In genomic region chr17:72038427-72038826, GRCh38 we compare ENCODE assay signal across 24 cellular contexts.
"Had no signal": no experiment of that assay in that cellular context is flagged by ENCODE, and none has a peak within 500 bp of the region (broad histone marks: within the 10 kb centered on the region; RNA-seq: fewer than 3 reads in every experiment).

No MANE protein-coding gene starts in this region.

- DNase-seq: Karpas-422, KG1, MG63, NCI-H1092, NCI-H1105 treated with DMSO at 0.1 percent for 48 hours, NCI-H1417 treated with DMSO at 0.1 percent for 48 hours, NCI-H146, NCI-H1694 treated with DMSO at 0.1 percent for 48 hours, NCI-H1930, NCI-H2081, NCI-H2107, NCI-H2227 treated with DMSO at 0.1 percent for 48 hours, NCI-H524, NCI-H526 treated with DMSO at 0.1 percent for 48 hours, NCI-H748 treated with DMSO at 0.1 percent for 48 hours, PC-3, SHP77, SK-N-SH, SW 1271, T-cell had no signal

- H3K27ac ChIP-seq: HL-60, RWPE1 had no signal

- FAIRE-seq: HTR-8/SVneo had no signal

- H3K9ac ChIP-seq: SK-N-SH had no signal

- H3K36me3 ChIP-seq: MG63 had no signal

- ATAC-seq: Panc1, PC-3, T-cell had no signal

- H3K9me3 ChIP-seq: MG63, SK-N-SH had no signal

- H3K4me2 ChIP-seq: SK-N-SH had no signal

- H3K4me3 ChIP-seq: MG63 had no signal
